Comparison of ENCODE assay signal across 2 cellular contexts in genomic region chr11:68859123-68859522, GRCh38.
TF ChIP-seq lines count a peak whose summit lies in the region.

No MANE protein-coding gene starts in this region.

TF ChIP-seq in HepG2, 621 proteins besides CTCF, POLR2A, EP300 and RAD21:
- peak; percentile 52; the same call in 1 of the 2 replicates for TF ChIP-seq ZMYM3 (CRISPR knock-in tag; IDR thresholded peaks at IDR 0.05)
- no peak for TF ChIP-seq KLF6 (CRISPR knock-in tag; IDR thresholded peaks at IDR 0.05)

TF ChIP-seq in K562, 482 proteins besides CTCF, POLR2A, EP300 and RAD21 (continues in another document):
- TF ChIP-seq ZNF146 (CRISPR knock-in tag; IDR thresholded peaks at IDR 0.05; ENCODE audit: unreplicated experiment) (peak; percentile 95), SMARCB1 (IDR thresholded peaks at IDR 0.05; ENCODE audit: insufficient read length, low read depth) (no peak), ZNF318 (IDR thresholded peaks at IDR 0.05; ENCODE audit: borderline replicate concordance in 1 of 2, low read depth in 1 of 2) (no peak), RBM25 (IDR thresholded peaks at IDR 0.05; ENCODE audit: low read depth, low read length, severe bottlenecking) (peak; percentile 45), MLX (CRISPR knock-in tag; conservative IDR thresholded peaks at IDR 0.05) (no peak), ZBTB2 (IDR thresholded peaks at IDR 0.05) (no peak), NCOR1 (IDR thresholded peaks at IDR 0.05) (no peak), DNMT1 (IDR thresholded peaks at IDR 0.05) (no peak), USF2 (CRISPR knock-in tag; IDR thresholded peaks at IDR 0.05) (no peak), KLF1 (tag; IDR thresholded peaks at IDR 0.05) (no peak), CSDE1 (IDR thresholded peaks at IDR 0.05) (no peak), IRF9 (tag; IDR thresholded peaks at IDR 0.05) (no peak), RBFOX2 (IDR thresholded peaks at IDR 0.05; ENCODE audit: low read depth, low read length) (no peak), KDM1A (IDR thresholded peaks at IDR 0.05) (peak; percentile 25 to 57; a peak in 2 of 4 replicates), HDAC1 (IDR thresholded peaks at IDR 0.05) (no peak), TARDBP (IDR thresholded peaks at IDR 0.05) (no peak), WHSC1 (IDR thresholded peaks at IDR 0.05; ENCODE audit: low read length) (no peak), TBP (optimal IDR thresholded peaks at IDR 0.05; ENCODE audit: low read depth, low read length) (no peak), ZNF24 (IDR thresholded peaks at IDR 0.05) (no peak), E2F8 (IDR thresholded peaks at IDR 0.05; ENCODE audit: low read depth, partially characterized antibody) (no peak), ZNF253 (CRISPR knock-in tag; conservative IDR thresholded peaks at IDR 0.05) (no peak), ZNF511 (CRISPR knock-in tag; IDR thresholded peaks at IDR 0.05) (no peak), RBM14 (IDR thresholded peaks at IDR 0.05; ENCODE audit: borderline replicate concordance, insufficient read depth, low read depth, low read length) (no peak), FOXA1 (IDR thresholded peaks at IDR 0.05; ENCODE audit: borderline replicate concordance) (no peak), ZNF512 (tag; IDR thresholded peaks at IDR 0.05) (no peak), E2F4 (CRISPR knock-in tag; IDR thresholded peaks at IDR 0.05; ENCODE audit: low read depth) (no peak), BMI1 (IDR thresholded peaks at IDR 0.05; ENCODE audit: low read length) (no peak), CREBBP (IDR thresholded peaks at IDR 0.05; ENCODE audit: low read depth, low read length) (no peak), HES1 (IDR thresholded peaks at IDR 0.05; ENCODE audit: low read depth) (no peak), BCOR (IDR thresholded peaks at IDR 0.05) (peak; percentile 75), ATF7 (IDR thresholded peaks at IDR 0.05) (no peak), HNRNPL (IDR thresholded peaks at IDR 0.05; ENCODE audit: low read depth, low read length) (no peak)
